In the genomic region with DNA sequence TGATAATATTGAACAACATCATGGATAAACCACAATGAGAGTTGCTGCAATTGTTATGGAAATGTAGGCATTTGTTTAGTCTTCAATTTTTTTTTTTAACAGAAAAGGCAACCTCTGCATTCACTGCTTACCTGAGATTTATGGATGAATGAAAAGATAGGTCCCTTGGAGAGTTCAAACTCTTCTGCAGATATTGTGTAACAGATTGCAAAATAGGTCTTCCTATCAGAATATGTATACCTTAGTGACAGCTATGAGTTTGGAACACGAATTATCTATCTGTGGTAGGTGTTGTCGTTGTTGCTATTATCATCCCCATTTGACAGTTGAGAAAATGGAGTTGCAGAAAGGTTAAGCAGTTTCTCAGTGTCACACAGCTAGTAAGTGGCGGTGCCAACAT, we compare ENCODE assay signal across 1 cellular context.
TF ChIP-seq lines count a peak whose summit lies in the region.

No MANE protein-coding gene starts in this region.

TF ChIP-seq in K562, 482 proteins besides CTCF, POLR2A, EP300 and RAD21:
- TF ChIP-seq CEBPB (tag; IDR thresholded peaks at IDR 0.05), result peak; percentile 47; the same call in 1 of the 2 replicates
- TF ChIP-seq ZNF431 (CRISPR knock-in tag; IDR thresholded peaks at IDR 0.05), result no peak
TF ChIP-seq in K562: peak in this region for 1.
